ENCODE assay signal across 8 cellular contexts in genomic region chr13:21675095-21676007, GRCh38. TPM values are rescaled to one million over a fixed set of nuclear protein-coding genes. Genes with fewer than 3 reads are reported as not detected.
DNase-seq lines count a peak whose midpoint lies in the region; FAIRE-seq lines count a peak whose summit lies in the region.

No MANE protein-coding gene starts in this region.

- H3K4me3 ChIP-seq in GM08714 (ENCODE audit: low read length) (peak overlapping the region; percentile 28; the same call in 1 of the 2 replicates), iPS-15b (ENCODE audit: low read depth, low read length) (peak overlapping the region; percentile 69), skeletal muscle satellite cell (ENCODE audit: low read length) (no peak overlapping the region)

- H3K4me1 ChIP-seq in iPS-15b (ENCODE audit: control insufficient read depth, insufficient read depth, low read length), result no peaks in the 10 kb centered on the region
- peaks cover 18% of the 10 kb centered on the region for H3K4me1 ChIP-seq in skeletal muscle satellite cell (ENCODE audit: control insufficient read depth, insufficient read depth, low read length)

- no peaks in the 10 kb centered on the region for H3K9me3 Mint-ChIP-seq in activated naive CD8-positive, alpha-beta T cell (ENCODE audit: low read depth)

- peaks cover 38% of the 10 kb centered on the region for H3K4me1 Mint-ChIP-seq in activated naive CD8-positive, alpha-beta T cell (ENCODE audit: low read depth)

- H3K27me3 Mint-ChIP-seq in activated naive CD8-positive, alpha-beta T cell, result peaks cover 4% of the 10 kb centered on the region

- H3K9ac ChIP-seq in iPS-15b (ENCODE audit: low read depth, low read length), result no peak overlapping the region
- no peak overlapping the region for H3K9ac ChIP-seq in skeletal muscle satellite cell (ENCODE audit: low read depth, low read length)

- H3K36me3 ChIP-seq in iPS-15b (ENCODE audit: control insufficient read depth, insufficient read depth, low read length), result no peaks in the 10 kb centered on the region
- H3K36me3 ChIP-seq in skeletal muscle satellite cell (ENCODE audit: insufficient read depth, low read length), result no peaks in the 10 kb centered on the region

- H3K27me3 ChIP-seq in iPS-15b (ENCODE audit: control insufficient read depth, insufficient read depth, low read length) (peaks cover 71% of the 10 kb centered on the region), skeletal muscle satellite cell (ENCODE audit: control insufficient read depth, insufficient read depth, low read length) (peaks cover 73% of the 10 kb centered on the region)

- no peaks in the 10 kb centered on the region for H3K36me3 Mint-ChIP-seq in activated naive CD8-positive, alpha-beta T cell

- no peak for FAIRE-seq in GM19239 (lab: Jason Lieb, UNC)

- DNase-seq in NCI-H526 (lab: John Stamatoyannopoulos, UW) (peak; percentile 62 to 93), GM19239 (ENCODE audit: insufficient read length, low spot score) (no peak), globus pallidus (ENCODE audit: low spot score) (no peak), NCI-H1694 (lab: John Stamatoyannopoulos, UW) (no peak)

- no peak overlapping the region for H3K27ac Mint-ChIP-seq in activated naive CD8-positive, alpha-beta T cell

- peak overlapping the region; percentile 54 for H3K4me2 ChIP-seq in skeletal muscle satellite cell (ENCODE audit: low read length)

- peak overlapping the region; percentile 88 for H3K4me3 Mint-ChIP-seq in activated naive CD8-positive, alpha-beta T cell

- H3K9me3 ChIP-seq in iPS-15b (ENCODE audit: control insufficient read depth, insufficient read depth, low read length) (no peaks in the 10 kb centered on the region), skeletal muscle satellite cell (replicated peaks; ENCODE audit: low read length) (no peaks in the 10 kb centered on the region)

RNA-seq across cellular contexts. Expression of gene FGF9, which starts 4.5 kb away (rescaled TPM):
- total RNA-seq in skeletal muscle satellite cell (2012; rRNA removed), result not detected in 2 replicates

Comparison
In these comparisons a context has a peak if more than half of its experiments do, and no peak if none do; other contexts are left out.
1. DNase-seq: peak in NCI-H526 (2 of 2); none in GM19239 (single experiment), globus pallidus (single experiment) and NCI-H1694 (single experiment).